3 cellular contexts compared by ENCODE assay signal in genomic region chr12:108410689-108411088, GRCh38.
"Had no signal": no experiment of that assay in that cellular context is flagged by ENCODE, and none has a peak within 500 bp of the region (broad histone marks: within the 10 kb centered on the region; RNA-seq: fewer than 3 reads in every experiment).

No MANE protein-coding gene starts in this region.

- ATAC-seq: GM12878 had no signal

- H3K4me3 ChIP-seq: GM12878 had no signal

- DNase-seq: GDM1, GF-D8 had no signal
